Comparison of ENCODE assay signal across 17 cellular contexts in genomic region chr12:40351976-40352375, GRCh38.
A peak's percentile ranks its signal among the peaks of the same experiment; 100 is the strongest.
DNase-seq lines count a peak whose midpoint lies in the region; ATAC-seq and TF ChIP-seq lines count a peak whose summit lies in the region.
"Had no signal": no experiment of that assay in that cellular context is flagged by ENCODE, and none has a peak within 500 bp of the region (broad histone marks: within the 10 kb centered on the region; RNA-seq: fewer than 3 reads in every experiment).

No MANE protein-coding gene starts in this region.

- no peaks in the 10 kb centered on the region for H3K27me3 ChIP-seq in lower lobe of right lung (ENCODE audit: low read depth)

- H3K4me1 ChIP-seq in lower lobe of right lung = no peaks in the 10 kb centered on the region

- TF ChIP-seq CTCF in epithelial cell of esophagus (IDR thresholded peaks at IDR 0.05; ENCODE audit: insufficient read depth, low read depth, low read length, missing control alignments) (no peak), lower lobe of right lung (IDR thresholded peaks at IDR 0.05) (no peak)

- H3K9me3 ChIP-seq in lower lobe of right lung = no peaks in the 10 kb centered on the region

- ATAC-seq in lower lobe of right lung (peak; percentile 6 to 52), GM18861 (IDR thresholded peaks at IDR 0.05; ENCODE audit: unreplicated experiment) (no peak), GM18907 (IDR thresholded peaks at IDR 0.05; ENCODE audit: unreplicated experiment) (no peak)
- ATAC-seq: SK-N-SH treated with all-trans-retinoic acid at 6 μM for 48 hours had no signal

- H3K4me3 ChIP-seq in epithelial cell of esophagus (ENCODE audit: low read length) (no peak overlapping the region), lower lobe of right lung (no peak overlapping the region)

- DNase-seq in DMS 273 (lab: John Stamatoyannopoulos, UW; ENCODE audit: unreplicated experiment) = peak; percentile 1
- DNase-seq in DMS 273 treated with DMSO at 0.1 percent for 48 hours (lab: John Stamatoyannopoulos, UW) = no peak
- peak; percentile 40 for DNase-seq in NCI-H446 treated with DMSO at 0.1 percent for 48 hours (lab: John Stamatoyannopoulos, UW)
- DNase-seq in epithelial cell of esophagus (ENCODE audit: low read depth) = peak; percentile 41
- no peak for DNase-seq in lower lobe of right lung
- DNase-seq in EL = no peak
- DNase-seq: DMS153, GF-D8, HFFc6, NCI-H1417, NCI-H187, NCI-H774, SHP77 had no signal

- peaks cover 64% of the 10 kb centered on the region for H3K36me3 ChIP-seq in lower lobe of right lung

- H3K27ac ChIP-seq in lower lobe of right lung = no peak overlapping the region
- H3K27ac ChIP-seq: 22Rv1 had no signal

- intact Hi-C loops in lower lobe of right lung (cut with DNase I) = no loop called here

Comparison
In these comparisons a context has a peak if more than half of its experiments do, and no peak if none do; other contexts are left out.
1. DNase-seq: peak in DMS 273 (single experiment), NCI-H446 treated with DMSO at 0.1 percent for 48 hours (single experiment) and epithelial cell of esophagus (single experiment); none in DMS 273 treated with DMSO at 0.1 percent for 48 hours (single experiment), lower lobe of right lung (single experiment) and EL (single experiment).
2. ATAC-seq: peak in lower lobe of right lung (2 of 2); none in GM18861 (single experiment) and GM18907 (single experiment).